Comparison of ENCODE assay signal across 25 cellular contexts in genomic region chr11:33861911-33862310, GRCh38. TPM values are rescaled to one million over a fixed set of nuclear protein-coding genes. Genes with fewer than 3 reads are reported as not detected.
"Had no signal": no experiment of that assay in that cellular context is flagged by ENCODE, and none has a peak within 500 bp of the region (broad histone marks: within the 10 kb centered on the region; RNA-seq: fewer than 3 reads in every experiment).

No MANE protein-coding gene starts in this region.

- H3K4me3 ChIP-seq: left ventricle myocardium inferior, pancreas, psoas muscle, right atrium auricular region, suprapubic skin, tibial nerve had no signal

- H3K27ac ChIP-seq: brain microvascular endothelial cell, foreskin keratinocyte, left ventricle myocardium inferior, psoas muscle, right atrium auricular region, suprapubic skin, tibial nerve, VCaP had no signal

- H3K27me3 ChIP-seq: brain microvascular endothelial cell, pancreas, right atrium auricular region, suprapubic skin had no signal

- H3K36me3 ChIP-seq: brain microvascular endothelial cell, left ventricle myocardium inferior, pancreas, right atrium auricular region, tibial nerve had no signal

- H3K4me3 Mint-ChIP-seq: activated CD8-positive, alpha-beta T cell treated with anti-CD3 and anti-CD28 coated beads, Interleukin-2, amount 10 ng/mL, durations not matched to agents 7 days and 5 days; activated naive CD4-positive, alpha-beta T cell treated with anti-CD3 and anti-CD28 coated beads, Interleukin-2, amount 50 U/mL, for 24 hours; activated T-helper 1 cell treated with anti-CD3 and anti-CD28 coated beads, Interleukin-12 subunit alpha, Interleukin-12 subunit beta, Interleukin-2, Interleukin-4 antibody, amounts not matched to agents 30 ng/mL and 10 ng/mL and 1 ng/mL, durations not matched to agents 14 hours and 24 hours and 36 hours; mesothelial cell of epicardium; natural killer cell; stimulated activated naive CD8-positive, alpha-beta T cell treated with anti-CD3 and anti-CD28 coated beads, Interleukin-15, Interleukin-2, amounts not matched to agents 100 ng/mL and 50 ng/mL, for 24 hours had no signal

- H3K36me3 Mint-ChIP-seq: activated naive CD4-positive, alpha-beta T cell treated with anti-CD3 and anti-CD28 coated beads, Interleukin-2, amount 50 U/mL, for 24 hours; mesothelial cell of epicardium; natural killer cell had no signal

- DNase-seq: activated CD4-positive, alpha-beta T cell treated with anti-CD3 and anti-CD28 coated beads for 1 hour; activated CD4-positive, alpha-beta T cell treated with anti-CD3 and anti-CD28 coated beads, Interleukin-2, amount 50 U/mL, for 1 hour; activated CD8-positive, alpha-beta T cell treated with anti-CD3 and anti-CD28 coated beads, Interleukin-2, amount 10 ng/mL, durations not matched to agents 7 days and 5 days; activated gamma-delta T cell treated with Interleukin-2 at 50 U/mL for 16 hours; anterior cingulate cortex; brain microvascular endothelial cell; central memory CD4-positive, alpha-beta T cell; dermis blood vessel endothelial cell; effector CD8-positive, alpha-beta T cell; foreskin keratinocyte; left ventricle myocardium inferior; mammary epithelial cell; natural killer cell; pancreas; psoas muscle; stimulated activated CD4-positive, alpha-beta T cell treated with anti-CD3 and anti-CD28 coated beads, Interleukin-4, amount 100 ng/mL, for 4 hours had no signal

- H3K4me1 Mint-ChIP-seq: activated naive CD4-positive, alpha-beta T cell treated with anti-CD3 and anti-CD28 coated beads, Interleukin-2, amount 50 U/mL, for 24 hours had no signal

- H3K9me3 Mint-ChIP-seq: activated naive CD4-positive, alpha-beta T cell treated with anti-CD3 and anti-CD28 coated beads, Interleukin-2, amount 50 U/mL, for 24 hours; activated T-helper 1 cell treated with anti-CD3 and anti-CD28 coated beads, Interleukin-12 subunit alpha, Interleukin-12 subunit beta, Interleukin-2, Interleukin-4 antibody, amounts not matched to agents 30 ng/mL and 10 ng/mL and 1 ng/mL, durations not matched to agents 14 hours and 24 hours and 36 hours; mesothelial cell of epicardium; natural killer cell; stimulated activated naive CD8-positive, alpha-beta T cell treated with anti-CD3 and anti-CD28 coated beads, Interleukin-15, Interleukin-2, amounts not matched to agents 100 ng/mL and 50 ng/mL, for 24 hours had no signal

- H3K9me3 ChIP-seq: left ventricle myocardium inferior, pancreas, psoas muscle, right atrium auricular region, suprapubic skin, tibial nerve had no signal

- ATAC-seq: activated CD8-positive, alpha-beta T cell treated with anti-CD3 and anti-CD28 coated beads, Interleukin-2, amount 10 ng/mL, durations not matched to agents 7 days and 5 days; foreskin keratinocyte; natural killer cell; psoas muscle had no signal

- H3K27ac Mint-ChIP-seq: activated CD8-positive, alpha-beta T cell treated with anti-CD3 and anti-CD28 coated beads, Interleukin-2, amount 10 ng/mL, durations not matched to agents 7 days and 5 days; activated naive CD4-positive, alpha-beta T cell treated with anti-CD3 and anti-CD28 coated beads, Interleukin-2, amount 50 U/mL, for 24 hours; activated T-helper 1 cell treated with anti-CD3 and anti-CD28 coated beads, Interleukin-12 subunit alpha, Interleukin-12 subunit beta, Interleukin-2, Interleukin-4 antibody, amounts not matched to agents 30 ng/mL and 10 ng/mL and 1 ng/mL, durations not matched to agents 14 hours and 24 hours and 36 hours; mesothelial cell of epicardium; natural killer cell; stimulated activated naive CD8-positive, alpha-beta T cell treated with anti-CD3 and anti-CD28 coated beads, Interleukin-15, Interleukin-2, amounts not matched to agents 100 ng/mL and 50 ng/mL, for 24 hours had no signal

- H3K4me1 ChIP-seq: foreskin keratinocyte, psoas muscle, right atrium auricular region had no signal

RNA-seq across cellular contexts. Expression of gene LMO2, which starts 30.0 kb away (rescaled TPM):
- total RNA-seq: activated CD8-positive, alpha-beta T cell treated with anti-CD3 and anti-CD28 coated beads, Interleukin-2, amount 10 ng/mL, durations not matched to agents 7 days and 5 days; activated T-helper 1 cell treated with anti-CD3 and anti-CD28 coated beads, Interleukin-12 subunit alpha, Interleukin-12 subunit beta, Interleukin-2, Interleukin-4 antibody, amounts not matched to agents 30 ng/mL and 10 ng/mL and 1 ng/mL, durations not matched to agents 14 hours and 24 hours and 36 hours; T-helper 2 cell treated with Interferon-gamma antibody and Interleukin-4, amounts not matched to agents 100 ng/mL and 5 ng/mL, for 36 hours had no signal
